ENCODE assay signal across 1 cellular context in genomic region chr15:65796610-65797012, GRCh38.
TF ChIP-seq lines count a peak whose summit lies in the region.

No MANE protein-coding gene starts in this region.

TF ChIP-seq in IMR-90, 13 proteins besides CTCF, POLR2A, EP300 and RAD21 (continued from another document):
- TF ChIP-seq ELK1 (IDR thresholded peaks at IDR 0.05; ENCODE audit: borderline replicate concordance, low read depth, low read length): no peak
- no peak for TF ChIP-seq RFX5 (IDR thresholded peaks at IDR 0.05; ENCODE audit: low read depth, low read length)
- TF ChIP-seq SMC3 (IDR thresholded peaks at IDR 0.05; ENCODE audit: low read depth, low read length): no peak
- no peak for TF ChIP-seq FOS (IDR thresholded peaks at IDR 0.05; ENCODE audit: low read depth, low read length)
- no peak for TF ChIP-seq RCOR1 (IDR thresholded peaks at IDR 0.05; ENCODE audit: insufficient replicate concordance, low read length)
TF ChIP-seq in IMR-90: peak in this region for 3.
